In the genomic region with DNA sequence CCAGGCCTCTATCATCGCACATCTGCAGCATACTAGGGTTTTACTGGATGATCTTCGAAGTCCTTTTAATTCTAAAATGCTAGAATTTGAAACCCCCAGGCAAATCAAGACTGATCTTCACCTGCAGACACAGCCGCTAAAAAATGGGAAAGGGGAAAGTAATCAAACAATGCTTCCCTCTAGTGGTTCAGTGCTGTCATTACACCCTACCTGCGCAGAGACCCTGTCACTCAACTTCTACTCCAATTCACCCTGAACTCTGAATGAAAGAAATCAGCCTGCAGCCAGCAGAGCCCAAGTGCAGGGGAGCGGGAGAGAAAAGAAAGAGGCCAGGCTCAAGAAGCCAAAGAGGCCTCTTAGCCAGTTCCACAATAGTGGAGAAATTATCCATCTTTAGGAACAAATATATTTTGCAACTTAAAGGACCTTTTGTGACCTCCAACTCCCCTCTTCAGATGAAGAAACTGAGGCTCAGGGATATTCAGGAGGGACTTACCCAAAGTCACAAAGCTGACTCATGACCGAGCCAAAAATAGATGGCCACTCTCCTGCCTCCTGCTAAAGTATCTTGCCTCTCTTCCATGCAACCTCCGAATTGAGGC, we compare ENCODE assay signal across 8 cellular contexts. TPM values are rescaled to one million over a fixed set of nuclear protein-coding genes. Genes with fewer than 3 reads are reported as not detected.
DNase-seq lines count a peak whose midpoint lies in the region; ATAC-seq, FAIRE-seq and TF ChIP-seq lines count a peak whose summit lies in the region.

No MANE protein-coding gene starts in this region.

- H2AFZ ChIP-seq in OCI-LY3 (ENCODE audit: low read depth, low read length): no peak overlapping the region
- no peak overlapping the region for H2AFZ ChIP-seq in smooth muscle cell (ENCODE audit: low read depth)

- H3K36me3 Mint-ChIP-seq in activated naive CD4-positive, alpha-beta T cell treated with anti-CD3 and anti-CD28 coated beads, Interleukin-2, amount 50 U/mL, for 72 hours: peaks cover 14 to 15% of the 10 kb centered on the region in 2 donors

- H3K79me2 ChIP-seq in OCI-LY3 (ENCODE audit: low read length) (no peaks in the 10 kb centered on the region), smooth muscle cell (ENCODE audit: low read depth) (no peaks in the 10 kb centered on the region)

- TF ChIP-seq CTCF in D721Med (IDR thresholded peaks at IDR 0.05; ENCODE audit: insufficient read depth, missing control alignments) (peak; percentile 77), HFF-Myc (IDR thresholded peaks at IDR 0.05; ENCODE audit: low read depth, low read length, missing control alignments) (peak; percentile 92), OCI-LY3 (IDR thresholded peaks at IDR 0.05; ENCODE audit: low read depth, low read length) (peak; percentile 90), smooth muscle cell (IDR thresholded peaks at IDR 0.05; ENCODE audit: borderline replicate concordance, insufficient read depth, poor library complexity, severe bottlenecking) (peak; percentile 93)

- H3K4me1 ChIP-seq in OCI-LY3 (ENCODE audit: low read length) (no peaks in the 10 kb centered on the region), smooth muscle cell (ENCODE audit: low read depth) (no peaks in the 10 kb centered on the region)

- H3F3A ChIP-seq in smooth muscle cell (ENCODE audit: low read depth): no peaks in the 10 kb centered on the region

- no peak overlapping the region for H3K27ac Mint-ChIP-seq in activated naive CD4-positive, alpha-beta T cell treated with anti-CD3 and anti-CD28 coated beads, Interleukin-2, amount 50 U/mL, for 72 hours

- 38% methylated on average over 7 of the region's 7 CpGs for WGBS in smooth muscle cell (ENCODE audit: low lambda C conversion rate)

- no peak overlapping the region for H3K4me3 ChIP-seq in HFF-Myc (replicated peaks; ENCODE audit: low read depth, low read length)
- H3K4me3 ChIP-seq in OCI-LY3 (ENCODE audit: low read length): no peak overlapping the region
- H3K4me3 ChIP-seq in smooth muscle cell: no peak overlapping the region

- H4K20me1 ChIP-seq in OCI-LY3 (ENCODE audit: insufficient read depth, low read length) (peaks cover 12% of the 10 kb centered on the region), smooth muscle cell (ENCODE audit: low read depth) (no peaks in the 10 kb centered on the region)

- FAIRE-seq in D721Med (lab: Jason Lieb, UNC): no peak

- H3K9me3 Mint-ChIP-seq in activated naive CD4-positive, alpha-beta T cell treated with anti-CD3 and anti-CD28 coated beads, Interleukin-2, amount 50 U/mL, for 72 hours: peaks cover 0 to 9% of the 10 kb centered on the region in 2 donors

- H3K9me3 ChIP-seq in OCI-LY3 (ENCODE audit: insufficient read depth, low read length) (no peaks in the 10 kb centered on the region), smooth muscle cell (replicated peaks; ENCODE audit: low read depth) (no peaks in the 10 kb centered on the region)

- no peak overlapping the region for H3K9ac ChIP-seq in OCI-LY3 (ENCODE audit: low read length)
- no peak overlapping the region for H3K9ac ChIP-seq in smooth muscle cell (ENCODE audit: low read depth)

- intact Hi-C loops in left ventricle myocardium superior (cut with micrococcal nuclease): loop anchor here (2.0 to 10.0 kb wide), 2 partner anchors 215 to 249 kb away; no protein-coding TSS in a partner anchor

- H3K27me3 ChIP-seq in OCI-LY3 (ENCODE audit: low read depth, low read length): no peaks in the 10 kb centered on the region
- H3K27me3 ChIP-seq in smooth muscle cell (ENCODE audit: low read depth): no peaks in the 10 kb centered on the region

- H3K27ac ChIP-seq in OCI-LY3 (ENCODE audit: low read length): no peak overlapping the region
- no peak overlapping the region for H3K27ac ChIP-seq in smooth muscle cell (ENCODE audit: low read depth)

- H3K4me2 ChIP-seq in OCI-LY3 (ENCODE audit: low read length): no peak overlapping the region
- H3K4me2 ChIP-seq in smooth muscle cell: no peak overlapping the region

- peaks cover 3% of the 10 kb centered on the region for H3K36me3 ChIP-seq in OCI-LY3 (replicated peaks; ENCODE audit: low read depth, low read length)
- H3K36me3 ChIP-seq in smooth muscle cell (ENCODE audit: low read depth): no peaks in the 10 kb centered on the region

- DNase-seq in D721Med (ENCODE audit: insufficient read length, low spot score): peak; percentile 26
- DNase-seq in HFF-Myc (ENCODE audit: extremely low read depth, low read depth): no peak
- peak in 1 of 2 donors; percentile 39 for DNase-seq in activated naive CD4-positive, alpha-beta T cell treated with anti-CD3 and anti-CD28 coated beads, Interleukin-2, amount 50 U/mL, for 72 hours (ENCODE audit: low spot score in 2 of 2)
- no peak for DNase-seq in left ventricle myocardium superior
- no peak for DNase-seq in smooth muscle cell (lab: John Stamatoyannopoulos, UW; ENCODE audit: unreplicated experiment)
- no peak for DNase-seq in mesenteric fat pad (ENCODE audit: low spot score)
- DNase-seq in globus pallidus (ENCODE audit: low spot score): no peak

- peak; percentile 26 to 34 for ATAC-seq in activated naive CD4-positive, alpha-beta T cell treated with anti-CD3 and anti-CD28 coated beads, Interleukin-2, amount 50 U/mL, for 72 hours
- peak; percentile 64 for ATAC-seq in left ventricle myocardium superior

RNA-seq across cellular contexts. Expression of a gene that starts 33.0 kb away (rescaled TPM):
- total RNA-seq in activated naive CD4-positive, alpha-beta T cell treated with anti-CD3 and anti-CD28 coated beads, Interleukin-2, amount 50 U/mL, for 72 hours: 10 to 100 TPM; 42.7 to 62.9 TPM
- total RNA-seq in left ventricle myocardium superior: 15.4 TPM
- 4.9 and 8.1 TPM in 2 replicates for total RNA-seq in smooth muscle cell
- 7.4 and 9.8 TPM in 2 replicates for polyA plus RNA-seq in smooth muscle cell
- total RNA-seq in mesenteric fat pad: 23.6 TPM
